In the genomic region with DNA sequence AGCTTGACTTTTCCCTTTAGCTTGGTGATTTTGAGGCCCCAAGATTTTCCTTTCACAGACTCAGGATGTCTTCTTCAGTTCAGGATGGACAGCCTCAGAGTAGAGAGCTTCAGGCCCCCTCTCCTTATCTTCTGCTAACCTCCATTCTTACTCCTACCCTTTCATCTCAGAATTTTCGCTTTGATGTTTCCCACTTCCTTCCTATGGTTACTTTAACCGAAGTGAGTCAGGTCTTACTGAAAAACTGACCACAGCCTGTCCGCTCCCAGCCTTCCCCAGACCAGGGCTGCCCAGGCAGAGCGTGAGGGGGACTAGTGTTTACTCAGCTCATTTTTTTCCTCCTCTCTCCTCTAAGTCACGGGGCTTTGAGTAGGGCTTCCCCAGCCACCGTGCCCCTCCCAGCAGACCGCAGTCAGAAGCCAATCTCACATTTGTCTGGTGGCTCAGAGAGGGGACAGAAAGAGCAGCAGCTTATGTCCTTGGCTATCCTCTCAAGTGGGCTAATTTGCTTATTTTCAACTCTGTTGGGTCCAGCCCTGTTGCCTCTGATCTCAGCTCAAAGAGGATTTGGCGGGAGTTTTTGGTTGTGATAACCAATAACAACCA, we compare ENCODE assay signal across 9 cellular contexts. TPM values are rescaled to one million over a fixed set of nuclear protein-coding genes. Genes with fewer than 3 reads are reported as not detected.
A peak's percentile ranks its signal among the peaks of the same experiment; 100 is the strongest.
DNase-seq lines count a peak whose midpoint lies in the region; ATAC-seq and TF ChIP-seq lines count a peak whose summit lies in the region.
"Had no signal": no experiment of that assay in that cellular context is flagged by ENCODE, and none has a peak within 500 bp of the region (broad histone marks: within the 10 kb centered on the region; RNA-seq: fewer than 3 reads in every experiment).

No MANE protein-coding gene starts in this region.

- POLR2A ChIA-PET in CD4-positive, alpha-beta memory T cell (lab: Charles Lee; ENCODE audit: partially characterized antibody) = interaction anchor here (0.7 to 12.6 kb wide), 16 partner anchors 8 to 159 kb away, joined by 3 to 141 read pairs (median 7); a partner anchor contains a TSS
- POLR2A ChIA-PET in activated CD4-positive, alpha-beta memory T cell treated with anti-CD3 and anti-CD28 coated beads, Interleukin-2, amount 10 ng/mL, durations not matched to agents 7 days and 5 days (lab: Charles Lee) = interaction anchor here (0.6 to 8.5 kb wide), 17 partner anchors 8 to 158 kb away, joined by 3 to 114 read pairs (median 6); a partner anchor contains a TSS

- peaks cover 67% of the 10 kb centered on the region for H3K4me1 ChIP-seq in CD4-positive, alpha-beta memory T cell (ENCODE audit: insufficient read depth, low read length)
- H3K4me1 ChIP-seq in gastrocnemius medialis = no peaks in the 10 kb centered on the region

- CTCF ChIA-PET in CD4-positive, alpha-beta memory T cell (lab: Charles Lee; ENCODE audit: partially characterized antibody) = interaction anchor here (0.8 to 9.0 kb wide), 15 partner anchors 9 to 146 kb away, joined by 3 to 91 read pairs (median 4); no protein-coding TSS in a partner anchor
- CTCF ChIA-PET in activated CD4-positive, alpha-beta memory T cell treated with anti-CD3 and anti-CD28 coated beads, Interleukin-2, amount 10 ng/mL, durations not matched to agents 7 days and 5 days (lab: Charles Lee) = interaction anchor here (0.6 to 4.2 kb wide), 9 partner anchors 27 to 146 kb away, joined by 3 to 41 read pairs (median 5); no protein-coding TSS in a partner anchor

- peak overlapping the region; percentile 61 to 82 (median 76) for H3K4me3 Mint-ChIP-seq in CD4-positive, alpha-beta memory T cell
- peak overlapping the region; percentile 21 for H3K4me3 Mint-ChIP-seq in activated CD4-positive, alpha-beta memory T cell treated with anti-CD3 and anti-CD28 coated beads, Interleukin-2, amount 10 ng/mL, durations not matched to agents 7 days and 5 days

- H3K27ac Mint-ChIP-seq in CD4-positive, alpha-beta memory T cell = peak overlapping the region; percentile 82 to 95 (median 91)
- peak overlapping the region; percentile 66 for H3K27ac Mint-ChIP-seq in activated CD4-positive, alpha-beta memory T cell treated with anti-CD3 and anti-CD28 coated beads, Interleukin-2, amount 10 ng/mL, durations not matched to agents 7 days and 5 days

- intact Hi-C loops in CD4-positive, alpha-beta memory T cell (cut with micrococcal nuclease) = loop anchor here (1.0 to 2.0 kb wide), 3 partner anchors 8 to 37 kb away; no protein-coding TSS in a partner anchor
- intact Hi-C loops in gastrocnemius medialis (cut with DNase I; ENCODE audit: low total_unique reads) = no loop called here

- no peaks in the 10 kb centered on the region for H3K27me3 Mint-ChIP-seq in CD4-positive, alpha-beta memory T cell
- H3K27me3 Mint-ChIP-seq in activated CD4-positive, alpha-beta memory T cell treated with anti-CD3 and anti-CD28 coated beads, Interleukin-2, amount 10 ng/mL, durations not matched to agents 7 days and 5 days = peaks cover 19% of the 10 kb centered on the region

- no peaks in the 10 kb centered on the region for H3K9me3 ChIP-seq in CD4-positive, alpha-beta memory T cell (ENCODE audit: control insufficient read depth in 1 of 2, low read length in 2 of 2)
- H3K9me3 ChIP-seq in gastrocnemius medialis = no peaks in the 10 kb centered on the region

- H3K4me1 Mint-ChIP-seq in CD4-positive, alpha-beta memory T cell = peaks cover 48 to 72% (median 61%) of the 10 kb centered on the region in 4 donors
- H3K4me1 Mint-ChIP-seq in activated CD4-positive, alpha-beta memory T cell treated with anti-CD3 and anti-CD28 coated beads, Interleukin-2, amount 10 ng/mL, durations not matched to agents 7 days and 5 days = peaks cover 75% of the 10 kb centered on the region

- ATAC-seq in GM21528 (IDR thresholded peaks at IDR 0.05; ENCODE audit: low FRiP score, unreplicated experiment) (peak; percentile 48), gastrocnemius medialis (peak in 1 of 2 donors; percentile 33)

- peak; percentile 67 to 85 (median 74) for DNase-seq in CD4-positive, alpha-beta memory T cell
- peak; percentile 93 for DNase-seq in LHCN-M2 (ENCODE audit: low read depth)
- DNase-seq in activated CD4-positive, alpha-beta memory T cell treated with anti-CD3 and anti-CD28 coated beads, Interleukin-2, amount 10 ng/mL, durations not matched to agents 7 days and 5 days = peak; percentile 85
- peak; percentile 82 for DNase-seq in fibroblast of mammary gland (ENCODE audit: low read depth)
- peak; percentile 33 to 36 for DNase-seq in gastrocnemius medialis
- no peak for DNase-seq in NCI-H146 treated with DMSO at 0.1 percent for 48 hours (lab: John Stamatoyannopoulos, UW; ENCODE audit: unreplicated experiment)
- DNase-seq in cerebellum (ENCODE audit: low spot score) = no peak

- no peaks in the 10 kb centered on the region for H3K27me3 ChIP-seq in CD4-positive, alpha-beta memory T cell (ENCODE audit: insufficient read depth, low read length)
- H3K27me3 ChIP-seq in gastrocnemius medialis = no peaks in the 10 kb centered on the region

- TF ChIP-seq CTCF in fibroblast of mammary gland (conservative IDR thresholded peaks at IDR 0.05; ENCODE audit: control insufficient read depth, insufficient read depth, low read depth, low read length) = no peak
- TF ChIP-seq CTCF in gastrocnemius medialis (IDR thresholded peaks at IDR 0.05 in 4 of 5, conservative IDR thresholded peaks at IDR 0.05 in 1 of 5) = no peak

- no peaks in the 10 kb centered on the region for H3K36me3 ChIP-seq in CD4-positive, alpha-beta memory T cell (ENCODE audit: insufficient read depth, low read length)
- no peaks in the 10 kb centered on the region for H3K36me3 ChIP-seq in gastrocnemius medialis

- no peak overlapping the region for H3K4me3 ChIP-seq in CD4-positive, alpha-beta memory T cell (ENCODE audit: low read length in 2 of 2)
- no peak overlapping the region for H3K4me3 ChIP-seq in fibroblast of mammary gland (ENCODE audit: control insufficient read depth, low read depth, low read length)
- H3K4me3 ChIP-seq in gastrocnemius medialis = no peak overlapping the region

- H3K9me3 Mint-ChIP-seq in CD4-positive, alpha-beta memory T cell = no peaks in the 10 kb centered on the region
- H3K9me3 Mint-ChIP-seq in activated CD4-positive, alpha-beta memory T cell treated with anti-CD3 and anti-CD28 coated beads, Interleukin-2, amount 10 ng/mL, durations not matched to agents 7 days and 5 days = peaks cover 9% of the 10 kb centered on the region

- no peak overlapping the region for H3K27ac ChIP-seq in CD4-positive, alpha-beta memory T cell (ENCODE audit: low read depth, low read length)
- H3K27ac ChIP-seq in gastrocnemius medialis = no peak overlapping the region

- TF ChIP-seq POLR2A in gastrocnemius medialis (IDR thresholded peaks at IDR 0.05) = no peak

- no peaks in the 10 kb centered on the region for H3K36me3 Mint-ChIP-seq in CD4-positive, alpha-beta memory T cell
- H3K36me3 Mint-ChIP-seq in activated CD4-positive, alpha-beta memory T cell treated with anti-CD3 and anti-CD28 coated beads, Interleukin-2, amount 10 ng/mL, durations not matched to agents 7 days and 5 days (ENCODE audit: low read depth) = peaks cover 11% of the 10 kb centered on the region

- in situ Hi-C loops in gastrocnemius medialis (cut with MboI; ENCODE audit: low sequenced_read_pairs in 4 of 4) = no loop called here

RNA-seq across cellular contexts. Expression of a gene that starts 4.2 kb away (rescaled TPM):
- not detected for total RNA-seq in CD4-positive, alpha-beta memory T cell
- not detected for polyA plus RNA-seq in CD4-positive, alpha-beta memory T cell
- total RNA-seq in LHCN-M2 (2014; rRNA removed) (not detected in 2 replicates), gastrocnemius medialis (not detected), cerebellum (not detected)
- 0.07 TPM for polyA plus RNA-seq in LHCN-M2 (2012)
- total RNA-seq in activated CD4-positive, alpha-beta memory T cell treated with anti-CD3 and anti-CD28 coated beads, Interleukin-2, amount 10 ng/mL, durations not matched to agents 7 days and 5 days = not detected
- polyA plus RNA-seq: keratinocyte had no signal

RNA-seq across cellular contexts. Expression of a gene that starts 5.9 kb away (rescaled TPM):
- total RNA-seq in CD4-positive, alpha-beta memory T cell = under 1 TPM; 0.28 to 0.32 TPM
- polyA plus RNA-seq in CD4-positive, alpha-beta memory T cell = under 1 TPM; 0.11 to 0.34 TPM
- total RNA-seq in LHCN-M2 (2014; rRNA removed) (not detected in 2 replicates), gastrocnemius medialis (under 1 TPM; 0.26 to 0.61 (median 0.34) TPM), cerebellum (0.18 TPM)
- polyA plus RNA-seq in LHCN-M2 (2012) = not detected
- 1 to 10 TPM in 1 of 2 experiments, under 1 TPM in 1; 0.73 to 1.9 TPM for total RNA-seq in activated CD4-positive, alpha-beta memory T cell treated with anti-CD3 and anti-CD28 coated beads, Interleukin-2, amount 10 ng/mL, durations not matched to agents 7 days and 5 days
- polyA plus RNA-seq: keratinocyte had no signal

Comparison
In these comparisons a context has a peak if more than half of its experiments do, and no peak if none do; other contexts are left out.
1. DNase-seq: peak in CD4-positive, alpha-beta memory T cell (5 of 5), LHCN-M2 (single experiment), activated CD4-positive, alpha-beta memory T cell treated with anti-CD3 and anti-CD28 coated beads, Interleukin-2, amount 10 ng/mL, durations not matched to agents 7 days and 5 days (single experiment), fibroblast of mammary gland (single experiment) and gastrocnemius medialis (2 of 2); none in NCI-H146 treated with DMSO at 0.1 percent for 48 hours (single experiment) and cerebellum (single experiment).